In the genomic region with DNA sequence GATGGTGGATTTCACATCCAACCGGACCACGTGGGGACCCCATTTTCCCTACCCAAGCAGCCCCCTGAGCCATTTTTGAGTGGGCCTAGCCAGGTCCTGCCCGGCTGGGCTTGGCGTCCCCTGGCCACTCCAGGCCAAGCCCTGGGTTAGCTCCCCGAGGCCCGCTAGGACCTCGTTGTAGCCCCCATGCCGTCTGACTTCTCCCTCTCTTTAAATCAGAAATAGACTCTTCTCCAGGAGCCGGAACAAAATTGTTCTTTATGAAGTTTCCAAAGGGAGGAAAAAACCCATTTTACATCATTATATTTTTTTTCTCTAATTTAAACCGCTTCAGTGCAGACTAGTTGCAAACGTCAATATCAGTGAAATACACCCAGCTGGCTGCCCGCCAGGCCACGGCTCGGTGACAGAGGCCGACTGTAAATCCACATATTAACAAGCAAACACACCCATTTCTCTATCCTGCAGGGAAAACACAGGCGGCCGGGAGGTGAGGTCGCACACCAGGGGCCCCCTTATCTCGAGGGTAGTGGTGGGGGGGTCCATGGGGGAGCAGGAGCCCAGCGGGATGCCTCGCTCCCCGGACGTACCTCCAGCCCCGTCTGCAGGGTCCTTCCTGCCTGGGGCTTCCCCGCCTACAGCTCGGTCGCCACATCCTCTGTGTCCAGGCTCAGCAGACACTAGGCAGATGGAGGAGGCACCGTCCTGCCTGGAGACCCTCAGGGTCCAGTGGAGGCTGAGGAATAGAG, we compare ENCODE assay signal across 8 cellular contexts.
DNase-seq lines count a peak whose midpoint lies in the region; ATAC-seq, FAIRE-seq and TF ChIP-seq lines count a peak whose summit lies in the region.

No MANE protein-coding gene starts in this region.

- H3K9ac ChIP-seq in endothelial cell of umbilical vein (replicated peaks; ENCODE audit: extremely low read depth, insufficient read depth, low read length), result no peak overlapping the region

- H3K79me2 ChIP-seq in endothelial cell of umbilical vein (ENCODE audit: control insufficient read depth, insufficient read depth, low read length), result no peaks in the 10 kb centered on the region

- H3K4me3 ChIP-seq in endothelial cell of umbilical vein (replicated peaks in 1 of 3; ENCODE audit: insufficient read depth in 1 of 3, low read depth in 1 of 3, low read length in 3 of 3) (no peak overlapping the region), small intestine (ENCODE audit: low read depth in 1 of 2, low read length in 2 of 2) (no peak overlapping the region)

- POLR2A ChIA-PET in endothelial cell of umbilical vein (lab: Charles Lee), result no interaction called here

- H2AFZ ChIP-seq in endothelial cell of umbilical vein (ENCODE audit: low read depth, low read length), result peak overlapping the region; percentile 63

- H3K36me3 ChIP-seq in endothelial cell of umbilical vein (ENCODE audit: control insufficient read depth in 2 of 2, extremely low read depth in 1 of 2, insufficient read depth in 2 of 2, low read length in 2 of 2) (no peaks in the 10 kb centered on the region), small intestine (ENCODE audit: control insufficient read depth in 2 of 2, insufficient read depth in 2 of 2, low read length in 2 of 2) (no peaks in the 10 kb centered on the region)

- BruUV-seq in endothelial cell of umbilical vein (replicated peaks; lab: Mats Ljungman, UMichigan), result no TSS peak

- H4K20me1 ChIP-seq in endothelial cell of umbilical vein (replicated peaks; ENCODE audit: control insufficient read depth, extremely low read depth, insufficient read depth, low read length), result no peaks in the 10 kb centered on the region

- intact Hi-C loops in endothelial cell of umbilical vein (cut with micrococcal nuclease), result no loop called here

- peak; percentile 24 for FAIRE-seq in endothelial cell of umbilical vein (lab: Jason Lieb, UNC)
- FAIRE-seq in small intestine (lab: Jason Lieb, UNC), result no peak

- CTCF ChIA-PET in endothelial cell of umbilical vein (lab: Charles Lee), result interaction anchor here (1.2 kb wide), 1 partner anchor 13 kb away, joined by 4 read pairs; no protein-coding TSS in a partner anchor

- TF ChIP-seq POLR2A in endothelial cell of umbilical vein (IDR thresholded peaks at IDR 0.05; ENCODE audit: low read depth, low read length), result no peak

- dilution Hi-C loops in endothelial cell of umbilical vein (cut with MboI; ENCODE audit: extremely low pct_ligation_motif_present, low sequenced_read_pairs), result no loop called here

- no peak for ATAC-seq in HG02623 (IDR thresholded peaks at IDR 0.05; ENCODE audit: unreplicated experiment)
- no peak for ATAC-seq in GM21447 (IDR thresholded peaks at IDR 0.05; ENCODE audit: unreplicated experiment)

- TF ChIP-seq CTCF in GM13977 (IDR thresholded peaks at IDR 0.05; ENCODE audit: extremely low read depth, insufficient read depth, missing control alignments) (no peak), endothelial cell of umbilical vein (IDR thresholded peaks at IDR 0.05; ENCODE audit: extremely low read depth in 1 of 2, insufficient read depth in 1 of 2, low read depth in 1 of 2, low read length in 2 of 2) (no peak), progenitor cell of endocrine pancreas (IDR thresholded peaks at IDR 0.05; ENCODE audit: unreplicated experiment) (no peak)

- no peak overlapping the region for H3K27ac ChIP-seq in endothelial cell of umbilical vein (ENCODE audit: insufficient read depth, low read depth, low read length)
- H3K27ac ChIP-seq in small intestine (ENCODE audit: low read depth in 1 of 2, low read length in 1 of 2), result no peak overlapping the region

- H3K27ac Mint-ChIP-seq in progenitor cell of endocrine pancreas, result no peak overlapping the region

- H3K27me3 Mint-ChIP-seq in progenitor cell of endocrine pancreas, result no peaks in the 10 kb centered on the region

- H3K4me2 ChIP-seq in endothelial cell of umbilical vein (ENCODE audit: insufficient read depth, low read length), result peak overlapping the region; percentile 35

- 14 to 22% (median 14%) methylated on average over 27 to 28 of the region's 28 CpGs for WGBS in small intestine, 3 donors

- H3K4me1 ChIP-seq in endothelial cell of umbilical vein (ENCODE audit: control insufficient read depth, extremely low read depth, insufficient read depth, low read length) (peaks cover 15% of the 10 kb centered on the region), small intestine (ENCODE audit: control insufficient read depth in 2 of 2, insufficient read depth in 1 of 2, low read depth in 1 of 2, low read length in 1 of 2) (no peaks in the 10 kb centered on the region)

- H3K27me3 ChIP-seq in endothelial cell of umbilical vein (ENCODE audit: control insufficient read depth in 2 of 2, insufficient read depth in 2 of 2, low read length in 2 of 2) (no peaks in the 10 kb centered on the region), small intestine (ENCODE audit: control insufficient read depth in 2 of 2, insufficient read depth in 2 of 2, low read length in 2 of 2) (no peaks in the 10 kb centered on the region)

- H3K9me1 ChIP-seq in endothelial cell of umbilical vein (replicated peaks; ENCODE audit: control insufficient read depth, extremely low read depth, insufficient read depth, low read length), result no peaks in the 10 kb centered on the region

- H3K36me3 Mint-ChIP-seq in progenitor cell of endocrine pancreas (ENCODE audit: insufficient read depth), result peaks cover 6% of the 10 kb centered on the region

- peak; percentile 57 for DNase-seq in A172 (ENCODE audit: low spot score)
- peak; percentile 81 for DNase-seq in GM13977 (ENCODE audit: low spot score)
- peak; percentile 67 to 75 for DNase-seq in SHP77 (lab: John Stamatoyannopoulos, UW)
- DNase-seq in endothelial cell of umbilical vein (ENCODE audit: low read depth, low spot score), result peak; percentile 53
- peak; percentile 49 for DNase-seq in small intestine
- DNase-seq in progenitor cell of endocrine pancreas (ENCODE audit: low spot score, unreplicated experiment), result no peak

- no peaks in the 10 kb centered on the region for H3K9me3 Mint-ChIP-seq in progenitor cell of endocrine pancreas (ENCODE audit: low read depth)

- in situ Hi-C loops in GM13977 (cut with MboI; ENCODE audit: low pct_unique_long_range_greater_than_20kb, low sequenced_read_pairs, unreplicated experiment), result no loop called here

- H3K4me3 Mint-ChIP-seq in progenitor cell of endocrine pancreas (ENCODE audit: low read depth), result no peak overlapping the region

- H3K9me3 ChIP-seq in endothelial cell of umbilical vein (replicated peaks; ENCODE audit: control insufficient read depth, insufficient read depth, low read length), result no peaks in the 10 kb centered on the region
- H3K9me3 ChIP-seq in small intestine (ENCODE audit: control insufficient read depth, low read depth), result no peaks in the 10 kb centered on the region

- no peaks in the 10 kb centered on the region for H3K4me1 Mint-ChIP-seq in progenitor cell of endocrine pancreas (ENCODE audit: low read depth)

TF ChIP-seq in endothelial cell of umbilical vein, 7 proteins besides CTCF, POLR2A, EP300 and RAD21:
- TF ChIP-seq POLR2AphosphoS5 (IDR thresholded peaks at IDR 0.05; ENCODE audit: insufficient read depth, low read depth, low read length), result no peak
- no peak for TF ChIP-seq FOS (IDR thresholded peaks at IDR 0.05; ENCODE audit: borderline replicate concordance, insufficient read depth, low read length)
- no peak for TF ChIP-seq EZH2 (IDR thresholded peaks at IDR 0.05; ENCODE audit: borderline replicate concordance, low read depth, low read length, severe bottlenecking)
- TF ChIP-seq, protein P1, sequence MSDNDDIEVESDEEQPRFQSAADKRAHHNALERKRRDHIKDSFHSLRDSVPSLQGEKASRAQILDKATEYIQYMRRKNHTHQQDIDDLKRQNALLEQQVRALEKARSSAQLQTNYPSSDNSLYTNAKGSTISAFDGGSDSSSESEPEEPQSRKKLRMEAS (IDR thresholded peaks at IDR 0.05; ENCODE audit: insufficient read depth, insufficient read length), result no peak
- no peak for TF ChIP-seq MYC (IDR thresholded peaks at IDR 0.05; ENCODE audit: low read depth, low read length)
- no peak for TF ChIP-seq JUN (IDR thresholded peaks at IDR 0.05; ENCODE audit: borderline replicate concordance, insufficient read depth, insufficient read length, low read depth)
- no peak for TF ChIP-seq GATA2 (IDR thresholded peaks at IDR 0.05; ENCODE audit: insufficient read depth, insufficient read length, low read depth, low read length)
